8 cellular contexts compared by ENCODE assay signal in the genomic region with DNA sequence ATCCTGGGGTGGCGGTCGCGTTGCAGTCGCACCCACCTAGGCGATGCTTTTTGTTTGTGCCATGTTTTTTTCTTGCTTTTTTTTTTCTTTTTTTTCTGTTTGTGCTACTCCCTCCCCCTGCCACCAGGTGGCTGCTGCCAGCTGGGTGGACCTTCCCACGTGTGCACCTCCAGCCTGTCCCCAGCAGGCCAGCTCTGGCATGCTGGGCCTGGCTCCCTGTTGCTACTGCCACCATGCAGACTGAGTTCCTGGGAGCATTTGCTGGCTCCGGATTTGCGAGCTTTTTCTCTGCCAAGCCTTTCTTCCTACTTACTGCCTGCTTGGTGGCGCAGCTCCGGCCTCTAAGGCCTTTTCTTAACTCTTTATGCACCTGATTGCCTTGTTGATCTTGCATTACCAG.
A peak's percentile ranks its signal among the peaks of the same experiment; 100 is the strongest.
DNase-seq lines count a peak whose midpoint lies in the region; ATAC-seq and FAIRE-seq lines count a peak whose summit lies in the region.

No MANE protein-coding gene starts in this region.

- H3K27me3 ChIP-seq in SJCRH30: no peaks in the 10 kb centered on the region

- H3K27ac ChIP-seq in SJCRH30: peak overlapping the region; percentile 87

- H3K4me3 ChIP-seq in SJCRH30: peak overlapping the region; percentile 34

- no peak for FAIRE-seq in urothelium cell line (lab: Jason Lieb, UNC)

- H3K4me1 ChIP-seq in SJCRH30: peaks cover 22% of the 10 kb centered on the region

- H3K36me3 ChIP-seq in SJCRH30: no peaks in the 10 kb centered on the region

- DNase-seq in Daoy (ENCODE audit: low read depth) (peak; percentile 8), SJCRH30 (peak; percentile 83 to 87), glomerular visceral epithelial cell (ENCODE audit: extremely low spot score) (peak; percentile 22), urothelium cell line (ENCODE audit: low spot score) (peak; percentile 72), amniotic stem cell (lab: John Stamatoyannopoulos, UW) (no peak)
- DNase-seq in activated effector memory CD4-positive, alpha-beta T cell treated with Interleukin-2 at 50 U/mL for 16 hours: no peak

- peak; percentile 98 for ATAC-seq in GM19328 (IDR thresholded peaks at IDR 0.05; ENCODE audit: unreplicated experiment)
- peak; percentile 96 for ATAC-seq in HG03135 (IDR thresholded peaks at IDR 0.05; ENCODE audit: unreplicated experiment)

- no peaks in the 10 kb centered on the region for H3K9me3 ChIP-seq in SJCRH30 (replicated peaks)

Comparison
In these comparisons a context has a peak if more than half of its experiments do, and no peak if none do; other contexts are left out.
1. DNase-seq: peak in Daoy (single experiment), SJCRH30 (2 of 2), glomerular visceral epithelial cell (single experiment) and urothelium cell line (single experiment); none in amniotic stem cell (single experiment) and activated effector memory CD4-positive, alpha-beta T cell treated with Interleukin-2 at 50 U/mL for 16 hours (single experiment).